In the genomic region with DNA sequence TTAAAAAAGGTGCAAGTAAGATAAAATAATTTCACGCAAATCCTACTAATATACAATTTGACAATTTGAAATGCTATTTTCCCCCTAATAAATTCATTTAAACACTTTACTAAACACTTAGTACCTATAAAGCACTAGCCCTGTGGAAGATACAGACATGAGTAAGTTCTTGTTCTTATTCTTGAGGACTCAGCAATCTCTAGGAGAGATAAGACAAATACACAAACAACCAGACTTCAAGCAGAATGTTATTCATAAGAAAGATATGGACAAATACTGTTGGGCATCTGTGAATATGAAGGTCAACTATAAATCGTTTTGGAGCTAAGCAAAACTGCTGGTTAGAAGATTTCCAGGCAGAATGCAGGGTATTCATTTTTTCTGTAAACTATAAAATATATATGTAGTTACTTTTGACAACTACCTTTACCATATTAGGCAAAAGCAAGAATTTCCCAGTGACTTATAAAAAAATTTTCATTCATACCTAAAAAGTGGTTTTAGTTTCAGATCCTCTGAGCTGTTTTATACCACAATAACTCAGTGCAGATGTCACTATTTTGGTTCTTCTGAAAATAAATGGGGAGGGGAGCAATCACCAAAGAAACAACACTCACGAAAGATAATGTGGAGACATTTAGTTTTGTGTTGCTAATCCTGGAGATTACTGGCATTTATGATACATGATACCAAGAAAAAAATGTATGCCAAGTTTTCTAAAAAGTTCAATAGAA, we compare ENCODE assay signal across 12 cellular contexts. TPM values are rescaled to one million over a fixed set of nuclear protein-coding genes. Genes with fewer than 3 reads are reported as not detected.
DNase-seq lines count a peak whose midpoint lies in the region; ATAC-seq, FAIRE-seq and TF ChIP-seq lines count a peak whose summit lies in the region.
"Had no signal": no experiment of that assay in that cellular context is flagged by ENCODE, and none has a peak within 500 bp of the region (broad histone marks: within the 10 kb centered on the region; RNA-seq: fewer than 3 reads in every experiment).

No MANE protein-coding gene starts in this region.

- peaks cover 85% of the 10 kb centered on the region for H3K4me1 Mint-ChIP-seq in activated B cell treated with CpG ODN at 0.5 μM for 24 hours

- H3K36me3 Mint-ChIP-seq in activated B cell treated with CpG ODN at 0.5 μM for 24 hours (ENCODE audit: low read depth): peaks cover 14% of the 10 kb centered on the region

- intact Hi-C loops in activated B cell treated with CpG ODN at 0.5 μM for 24 hours (cut with micrococcal nuclease): loop anchor here (5.0 to 10.0 kb wide), 2 partner anchors 530 to 717 kb away; a partner anchor contains a TSS

- H3K4me3 Mint-ChIP-seq in activated B cell treated with CpG ODN at 0.5 μM for 24 hours: peak overlapping the region; percentile 59
- H3K4me3 Mint-ChIP-seq: neural crest cell; T-helper 2 cell treated with Interferon-gamma antibody and Interleukin-4, amounts not matched to agents 5 μg/mL and 100 μg/mL, for 36 hours had no signal

- DNase-seq in activated B cell treated with CpG ODN at 0.5 μM for 24 hours (no peak), NCI-H2107 (lab: John Stamatoyannopoulos, UW) (no peak)
- no peak for DNase-seq in stimulated activated CD4-positive, alpha-beta T cell treated with anti-CD3 and anti-CD28 coated beads, Interleukin-2, amount 100 ng/mL, for 24 hours
- no peak for DNase-seq in stimulated activated CD4-positive, alpha-beta T cell treated with anti-CD3 and anti-CD28 coated beads, Interleukin-2, amount 100 ng/mL, for 48 hours
- DNase-seq: activated naive CD4-positive, alpha-beta T cell treated with anti-CD3 and anti-CD28 coated beads, Interleukin-2, amount 50 U/mL, for 16 hours; NCI-H69 had no signal

- CTCF ChIA-PET in activated B cell treated with CpG ODN at 0.5 μM for 24 hours (lab: Charles Lee): no interaction called here

- no peaks in the 10 kb centered on the region for H3K27me3 Mint-ChIP-seq in activated B cell treated with CpG ODN at 0.5 μM for 24 hours

- ATAC-seq in GM19328 (IDR thresholded peaks at IDR 0.05; ENCODE audit: unreplicated experiment) (peak; percentile 39), HG02973 (IDR thresholded peaks at IDR 0.05; ENCODE audit: unreplicated experiment) (peak; percentile 56), activated B cell treated with CpG ODN at 0.5 μM for 24 hours (ENCODE audit: low read depth) (no peak), GM18520 (IDR thresholded peaks at IDR 0.05; ENCODE audit: unreplicated experiment) (no peak)

- H3K9me3 Mint-ChIP-seq in activated B cell treated with CpG ODN at 0.5 μM for 24 hours: no peaks in the 10 kb centered on the region
- H3K9me3 Mint-ChIP-seq: neural crest cell; T-helper 2 cell treated with Interferon-gamma antibody and Interleukin-4, amounts not matched to agents 5 μg/mL and 100 μg/mL, for 36 hours had no signal

- peak; percentile 66 for FAIRE-seq in G401.6 (lab: Jason Lieb, UNC)

- POLR2A ChIA-PET in activated B cell treated with CpG ODN at 0.5 μM for 24 hours (lab: Charles Lee): interaction anchor here (0.7 kb wide), 1 partner anchor 226 kb away, joined by 3 read pairs; no protein-coding TSS in a partner anchor

- no peak for TF ChIP-seq CTCF in activated B cell treated with CpG ODN at 0.5 μM for 24 hours (IDR thresholded peaks at IDR 0.05)

- H3K27ac Mint-ChIP-seq in activated B cell treated with CpG ODN at 0.5 μM for 24 hours: peak overlapping the region; percentile 48
- H3K27ac Mint-ChIP-seq: T-helper 2 cell treated with Interferon-gamma antibody and Interleukin-4, amounts not matched to agents 5 μg/mL and 100 μg/mL, for 36 hours had no signal

RNA-seq across cellular contexts. Expression of a gene that starts 3.8 kb away (rescaled TPM):
- total RNA-seq in activated B cell treated with CpG ODN at 0.5 μM for 24 hours: 78.5 and 91.8 TPM in 2 replicates

Comparison
In these comparisons a context has a peak if more than half of its experiments do, and no peak if none do; other contexts are left out.
1. ATAC-seq: peak in GM19328 (single experiment) and HG02973 (single experiment); none in activated B cell treated with CpG ODN at 0.5 μM for 24 hours (single experiment) and GM18520 (single experiment).